ENCODE assay signal across 10 cellular contexts in genomic region chr12:79933043-79933442, GRCh38. TPM values are rescaled to one million over a fixed set of nuclear protein-coding genes. Genes with fewer than 3 reads are reported as not detected.
A peak's percentile ranks its signal among the peaks of the same experiment; 100 is the strongest.
DNase-seq lines count a peak whose midpoint lies in the region; ATAC-seq, FAIRE-seq and TF ChIP-seq lines count a peak whose summit lies in the region.
"Had no signal": no experiment of that assay in that cellular context is flagged by ENCODE, and none has a peak within 500 bp of the region (broad histone marks: within the 10 kb centered on the region; RNA-seq: fewer than 3 reads in every experiment).

No MANE protein-coding gene starts in this region.

- H3K9me1 ChIP-seq in K562 (ENCODE audit: control insufficient read depth, insufficient read depth, low read length), result no peaks in the 10 kb centered on the region

- POLR2A ChIA-PET in K562 (lab: Yijun Ruan, JAX), result interaction anchor here (1.3 kb wide), 1 partner anchor 8 kb away, joined by 4 read pairs; no protein-coding TSS in a partner anchor

- no peak for TF ChIP-seq CTCF in heart left ventricle (IDR thresholded peaks at IDR 0.05)
- no peak for TF ChIP-seq CTCF in K562 (IDR thresholded peaks at IDR 0.05 in 2 of 3, conservative IDR thresholded peaks at IDR 0.05 in 1 of 3; ENCODE audit: insufficient read depth in 2 of 3, low read depth in 1 of 3, low read length in 3 of 3)
- TF ChIP-seq CTCF in upper lobe of right lung (IDR thresholded peaks at IDR 0.05), result no peak

- no peak overlapping the region for H4K8ac ChIP-seq in mesendoderm (ENCODE audit: low read depth, low read length)

- H3K23ac ChIP-seq in mesendoderm (ENCODE audit: low read length), result no peak overlapping the region

- peaks cover 3% of the 10 kb centered on the region for H3K79me1 ChIP-seq in mesendoderm (ENCODE audit: low read length)

- H4K20me1 ChIP-seq in K562 (replicated peaks; ENCODE audit: control insufficient read depth, insufficient read depth, low read length), result 0 out of 2 replicates have a peak, but pooled peaks cover 3% of the 10 kb centered on the region

- H2BK5ac ChIP-seq in mesendoderm (ENCODE audit: low read length), result no peak overlapping the region

- CTCF ChIA-PET in K562 (lab: Yijun Ruan, JAX; ENCODE audit: low intra/inter-chr PET ratio), result no interaction called here

- H3K79me2 ChIP-seq in K562 (ENCODE audit: control insufficient read depth, insufficient read depth, low read length) (peaks cover 92% of the 10 kb centered on the region), mesendoderm (ENCODE audit: control insufficient read depth, insufficient read depth, low read length) (peaks cover 42% of the 10 kb centered on the region)

- TF ChIP-seq EP300 in K562 (IDR thresholded peaks at IDR 0.05; ENCODE audit: low read length), result no peak

- no peak overlapping the region for H2BK120ac ChIP-seq in mesendoderm (ENCODE audit: low read depth, low read length)

- TF ChIP-seq POLR2A in heart left ventricle (IDR thresholded peaks at IDR 0.05), result no peak
- TF ChIP-seq POLR2A in K562 (conservative IDR thresholded peaks at IDR 0.05), result no peak

- H4K5ac ChIP-seq in mesendoderm (ENCODE audit: low read length), result no peak overlapping the region

- intact Hi-C loops in heart left ventricle (cut with DNase I), result loop anchor here in 7 of 10 donors (5.0 to 10.0 kb wide), 11 partner anchors 46 to 378 kb away; partner anchors contain the start of gene PAWR (in 1 of the 7)
- intact Hi-C loops in Right ventricle myocardium inferior (cut with DNase I), result loop anchor here (5.0 to 10.0 kb wide), 2 partner anchors 46 to 118 kb away; no protein-coding TSS in a partner anchor
- intact Hi-C loops in K562 (cut with micrococcal nuclease), result loop anchor here (2.0 to 10.0 kb wide), 2 partner anchors 46 to 148 kb away; no protein-coding TSS in a partner anchor
- intact Hi-C loops in upper lobe of right lung (cut with DNase I), result no loop called here

- no peak for FAIRE-seq in K562 (lab: Jason Lieb, UNC)
- FAIRE-seq: G401.6 had no signal

- H3K9ac ChIP-seq in K562 (ENCODE audit: insufficient read depth in 1 of 2, low read depth in 2 of 2, low read length in 2 of 2) (peak overlapping the region in 1 of 2 experiments; percentile 98; a peak in 3 of 4 replicates), mesendoderm (ENCODE audit: low read length) (peak overlapping the region; percentile 99)

- in situ Hi-C loops in K562 (cut with MboI) (no loop called here), KBM-7 (cut with MboI; ENCODE audit: low pct_unique_long_range_greater_than_20kb, low sequenced_read_pairs) (no loop called here)

- H3K4me3 ChIP-seq in heart left ventricle (peak overlapping the region; percentile 6 to 98 (median 90)), K562 (peak overlapping the region; percentile 91), mesendoderm (ENCODE audit: low read length) (peak overlapping the region; percentile 99), upper lobe of right lung (peak overlapping the region; percentile 90)

- H2AFZ ChIP-seq in K562 (ENCODE audit: low read depth, low read length), result no peak overlapping the region

- H3K9me3 ChIP-seq in heart left ventricle (no peaks in the 10 kb centered on the region), K562 (replicated peaks; ENCODE audit: control insufficient read depth, insufficient read depth, low read depth, low read length) (no peaks in the 10 kb centered on the region), upper lobe of right lung (no peaks in the 10 kb centered on the region)

- H3K27me3 ChIP-seq in heart left ventricle, result no peaks in the 10 kb centered on the region
- H3K27me3 ChIP-seq in K562 (ENCODE audit: control insufficient read depth in 2 of 2, insufficient read depth in 2 of 2, low read length in 2 of 2), result no peaks in the 10 kb centered on the region
- H3K27me3 ChIP-seq in mesendoderm (ENCODE audit: insufficient read depth, low read length, poor library complexity), result no peaks in the 10 kb centered on the region
- H3K27me3 ChIP-seq in upper lobe of right lung, result no peaks in the 10 kb centered on the region

- no peak for ATAC-seq in heart left ventricle
- ATAC-seq in Right ventricle myocardium inferior, result no peak
- no peak for ATAC-seq in K562
- ATAC-seq in upper lobe of right lung, result no peak
- ATAC-seq in GM21447 (IDR thresholded peaks at IDR 0.05; ENCODE audit: unreplicated experiment), result no peak

- no peak overlapping the region for H2AK5ac ChIP-seq in mesendoderm (ENCODE audit: low read length)

- H3K4me2 ChIP-seq in K562 (ENCODE audit: insufficient read depth, low read length) (peak overlapping the region; percentile 95), mesendoderm (ENCODE audit: low read length) (peak overlapping the region; percentile 71)

- no peak for DNase-seq in heart left ventricle
- DNase-seq in Right ventricle myocardium inferior (ENCODE audit: missing footprints), result no peak
- DNase-seq in K562 (ENCODE audit: extremely low read depth in 1 of 4, low spot score in 3 of 4), result no peak
- no peak for DNase-seq in mesendoderm
- no peak for DNase-seq in upper lobe of right lung
- no peak for DNase-seq in HCEC 1CT
- DNase-seq in KBM-7, result no peak
- DNase-seq: activated CD4-positive, alpha-beta T cell treated with anti-CD3 and anti-CD28 coated beads, Interleukin-2, amount 50 U/mL, for 48 hours had no signal

- WGBS in heart left ventricle, 4 donors, result 42 to 58% (median 49%) methylated on average over 2 of the region's 2 CpGs
- 0% methylated on average over 2 of the region's 2 CpGs for WGBS in K562 (ENCODE audit: insufficient coverage, low coverage, missing lambda C conversion rate)
- WGBS in mesendoderm (ENCODE audit: extremely low coverage, insufficient coverage, low lambda C conversion rate), result 100% methylated on average over 1 of the region's 2 CpGs

- TF ChIP-seq RAD21 in K562 (CRISPR knock-in tag; conservative IDR thresholded peaks at IDR 0.05 in 1 of 2, IDR thresholded peaks at IDR 0.05 in 1 of 2), result no peak

- no peak overlapping the region for H2BK15ac ChIP-seq in mesendoderm (replicated peaks; ENCODE audit: low read depth)

- H3K27ac ChIP-seq in heart left ventricle, result peak overlapping the region in 11 of 12 donors; percentile 18 to 99 (median 97)
- peak overlapping the region; percentile 97; the same call in 2 of the 3 replicates for H3K27ac ChIP-seq in K562 (ENCODE audit: extremely low read depth, low read depth, low read length)
- H3K27ac ChIP-seq in mesendoderm (ENCODE audit: low read depth, low read length), result no peak overlapping the region
- H3K27ac ChIP-seq in upper lobe of right lung, result peak overlapping the region; percentile 97

- no TSS peak for BruUV-seq in K562 (replicated peaks; lab: Mats Ljungman, UMichigan)

- H3K18ac ChIP-seq in mesendoderm (ENCODE audit: low read length), result no peak overlapping the region

- peak overlapping the region; percentile 99 for H3K56ac ChIP-seq in mesendoderm (ENCODE audit: low read length)

- H3K4me1 ChIP-seq in heart left ventricle (peaks cover 0 to 63% (median 44%) of the 10 kb centered on the region in 12 donors), K562 (replicated peaks in 1 of 2; ENCODE audit: control insufficient read depth in 2 of 2, insufficient read depth in 2 of 2, low read length in 2 of 2) (peaks cover 3 to 10% of the 10 kb centered on the region in 2 experiments; a peak in 4 of 5 replicates), mesendoderm (ENCODE audit: control insufficient read depth, low read depth, low read length) (no peaks in the 10 kb centered on the region), upper lobe of right lung (peaks cover 23% of the 10 kb centered on the region)

- H3K36me3 ChIP-seq in heart left ventricle (no peaks in the 10 kb centered on the region), K562 (ENCODE audit: control insufficient read depth, insufficient read depth, low read length) (peaks cover 5% of the 10 kb centered on the region; the same call in 1 of the 3 replicates), mesendoderm (ENCODE audit: control insufficient read depth, insufficient read depth, low read length) (no peaks in the 10 kb centered on the region), upper lobe of right lung (no peaks in the 10 kb centered on the region)

- no peak overlapping the region for H3K4ac ChIP-seq in mesendoderm (ENCODE audit: low read depth, low read length)

RNA-seq across cellular contexts. Expression of gene PPP1R12A, which starts 1.9 kb away (rescaled TPM):
- total RNA-seq in heart left ventricle (10 to 100 TPM; 42.3 to 77.8 (median 54.9) TPM), Right ventricle myocardium inferior (43.9 TPM), K562 (2014; rRNA removed) (68.0 and 116 TPM in 2 replicates), K562 (2014; rRNA removed; fragmentation: Illumina TruSeq; extraction: Trizol) (106 and 131 TPM in 2 replicates), K562 (2015; rRNA removed; fragmentation: Illumina TruSeq; extraction: Trizol) (118 and 119 TPM in 2 replicates), K562 (2021) (51.9 and 53.3 TPM in 2 replicates), upper lobe of right lung (80.4 TPM)
- polyA plus RNA-seq in heart left ventricle (10 to 100 TPM; 16.8 to 20.0 TPM), K562 (2011; rRNA removed) (49.3 and 51.3 TPM in 2 replicates), K562 (2014; fragmentation: Illumina TruSeq; extraction: Trizol) (83.8 and 109 TPM in 2 replicates), K562 (2014; fragmentation: Nextera tagmentation; extraction: Ambion mirVana) (10 to 100 TPM; 26.4 to 42.3 TPM), K562 (2014; rRNA removed) (37.0 and 44.1 TPM in 2 replicates)
- 78.5 and 335 TPM in 2 replicates for total RNA-seq in K562 (2011; cell fraction: chromatin; rRNA removed; ENCODE audit: low replicate concordance)
- 46.4 and 56.5 TPM in 2 replicates for total RNA-seq in K562 (2011; cell fraction: nucleolus; rRNA removed)
- total RNA-seq in K562 (2011; cell fraction: nucleoplasm; rRNA removed), result 94.4 and 121 TPM in 2 replicates
- polyA plus RNA-seq in K562 (2011; cell fraction: cytosol; rRNA removed), result 11.0 and 12.7 TPM in 2 replicates
- 52.5 and 67.8 TPM in 2 replicates for polyA plus RNA-seq in K562 (2011; cell fraction: nucleus; rRNA removed)
- 29.0 and 33.0 TPM in 2 replicates for polyA plus RNA-seq in K562 (2012)
- polyA minus RNA-seq in K562 (2011; rRNA and poly(A)+ RNA removed), result 232 and 234 TPM in 2 replicates
- 52.6 and 79.4 TPM in 2 replicates for polyA minus RNA-seq in K562 (2011; cell fraction: cytosol; rRNA and poly(A)+ RNA removed)
- 96.9 and 176 TPM in 2 replicates for polyA minus RNA-seq in K562 (2011; cell fraction: nucleus; rRNA and poly(A)+ RNA removed)
- 171 TPM for polyA plus RNA-seq in mesendoderm (2013, experiment 1 of 2)
- polyA plus RNA-seq in mesendoderm (2013, experiment 2 of 2), result 168 TPM
